In the genomic region with DNA sequence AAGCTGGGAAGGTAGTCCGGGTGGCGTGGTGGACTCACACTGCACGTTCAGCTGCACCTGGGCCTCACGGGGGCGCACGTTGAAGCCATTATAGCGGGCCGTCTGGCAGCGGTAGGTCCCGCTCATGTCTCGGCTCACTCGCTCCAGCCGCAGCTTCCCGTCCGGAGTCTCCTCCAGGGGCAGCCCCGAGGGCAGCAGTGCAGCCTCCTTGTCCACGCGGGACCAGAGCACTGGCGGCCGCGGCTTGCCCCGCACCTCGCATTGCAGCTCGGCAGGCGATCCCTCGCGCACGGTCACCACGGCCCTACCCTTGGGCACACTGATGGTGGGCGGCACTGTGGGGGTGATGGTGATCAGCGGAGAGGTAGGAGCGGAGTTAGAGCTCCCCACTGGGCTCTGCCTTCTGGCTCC, we compare ENCODE assay signal across 13 cellular contexts. TPM values are rescaled to one million over a fixed set of nuclear protein-coding genes. Genes with fewer than 3 reads are reported as not detected.
DNase-seq lines count a peak whose midpoint lies in the region; ATAC-seq, FAIRE-seq and TF ChIP-seq lines count a peak whose summit lies in the region.
"Had no signal": no experiment of that assay in that cellular context is flagged by ENCODE, and none has a peak within 500 bp of the region (broad histone marks: within the 10 kb centered on the region; RNA-seq: fewer than 3 reads in every experiment).

No MANE protein-coding gene starts in this region.

- H3K23me2 ChIP-seq in H9 (ENCODE audit: insufficient read length, low read depth, low read length, poor library complexity, severe bottlenecking) (no peaks in the 10 kb centered on the region), H1 (ENCODE audit: low read depth, low read length) (peaks cover 9% of the 10 kb centered on the region; the same call in 1 of the 2 replicates)

- peak; percentile 88 for DNase-seq in H9
- DNase-seq in H1 (ENCODE audit: low read depth in 1 of 2, low spot score in 2 of 2): peak; percentile 29 to 87
- no peak for DNase-seq in kidney epithelial cell (ENCODE audit: low read depth)
- DNase-seq in progenitor cell of endocrine pancreas (ENCODE audit: low spot score, unreplicated experiment): peak; percentile 44
- DNase-seq in natural killer cell treated with Interleukin-12 subunit alpha and Interleukin-12 subunit beta and Interleukin-15 and Interleukin-18, amount 100 ng/mL, for 72 hours (ENCODE audit: low spot score): no peak
- no peak for DNase-seq in naive thymus-derived CD8-positive, alpha-beta T cell
- DNase-seq in H54 (ENCODE audit: insufficient read length, low spot score): no peak
- DNase-seq: activated CD4-positive, alpha-beta T cell treated with anti-CD3 and anti-CD28 coated beads for 1 hour; aorta; CD4-positive, CD25-positive, alpha-beta regulatory T cell; NCI-H2171 treated with DMSO at 0.1 percent for 48 hours; SW 1271 had no signal

- H3K4me3 ChIP-seq in H1 (ENCODE audit: extremely low read depth in 1 of 4, insufficient read depth in 2 of 4, low read depth in 3 of 4, low read length in 4 of 4) (peak overlapping the region; percentile 23 to 54 (median 30)), kidney epithelial cell (ENCODE audit: low read depth, low read length) (no peak overlapping the region)

- no peak overlapping the region for H2AK5ac ChIP-seq in H9 (ENCODE audit: insufficient read length, low read length)
- no peak overlapping the region for H2AK5ac ChIP-seq in H1 (ENCODE audit: low read depth, low read length)

- H3K23ac ChIP-seq in H9 (ENCODE audit: insufficient read length, low read depth, low read length) (no peak overlapping the region), H1 (ENCODE audit: insufficient read length) (no peak overlapping the region)

- H2BK15ac ChIP-seq in H9 (ENCODE audit: low read depth, low read length) (no peak overlapping the region), H1 (ENCODE audit: low read length) (peak overlapping the region; percentile 92; the same call in 1 of the 2 replicates)

- no peaks in the 10 kb centered on the region for H4K20me1 ChIP-seq in H9 (ENCODE audit: control insufficient read depth, insufficient read depth, insufficient read length)
- no peaks in the 10 kb centered on the region for H4K20me1 ChIP-seq in H1 (replicated peaks in 1 of 2; ENCODE audit: control insufficient read depth in 1 of 2, insufficient read depth in 2 of 2, low read length in 2 of 2)

- H3K4ac ChIP-seq in H9 (ENCODE audit: low read depth, low read length) (no peak overlapping the region), H1 (replicated peaks; ENCODE audit: insufficient read length, low read depth, low read length) (no peak overlapping the region)

- TF ChIP-seq POLR2A in H1 (IDR thresholded peaks at IDR 0.05; ENCODE audit: control extremely low read depth in 1 of 2, low read depth in 2 of 2, low read length in 2 of 2): no peak
- no peak for TF ChIP-seq POLR2A in H54 (IDR thresholded peaks at IDR 0.05; ENCODE audit: low read depth, low read length)

- H2BK12ac ChIP-seq in H9 (ENCODE audit: insufficient read length, low read depth, low read length): no peak overlapping the region
- H2BK12ac ChIP-seq in H1 (ENCODE audit: low read depth, low read length): no peak overlapping the region; the same call in 1 of the 2 replicates

- H3K9me3 ChIP-seq in H9 (ENCODE audit: control insufficient read depth, low read depth, low read length): no peaks in the 10 kb centered on the region
- peaks cover 0 to 9% of the 10 kb centered on the region in 2 experiments; a peak in 1 of 4 replicates for H3K9me3 ChIP-seq in H1 (ENCODE audit: insufficient read depth in 2 of 2, low read depth in 1 of 2, low read length in 1 of 2)

- FAIRE-seq in H1 (lab: Jason Lieb, UNC): peak; percentile 7
- FAIRE-seq in H54 (lab: Jason Lieb, UNC): no peak
- FAIRE-seq: G401.6 had no signal

- H2AFZ ChIP-seq in H9 (ENCODE audit: low read length): no peak overlapping the region
- peak overlapping the region; percentile 71; the same call in 1 of the 2 replicates for H2AFZ ChIP-seq in H1 (ENCODE audit: low read length)

- ATAC-seq in natural killer cell treated with Interleukin-12 subunit alpha and Interleukin-12 subunit beta and Interleukin-15 and Interleukin-18, amount 100 ng/mL, for 72 hours: no peak
- no peak for ATAC-seq in naive thymus-derived CD8-positive, alpha-beta T cell

- H3K27me3 Mint-ChIP-seq in H9 (ENCODE audit: low read depth) (peaks cover 81% of the 10 kb centered on the region), progenitor cell of endocrine pancreas (peaks cover 77% of the 10 kb centered on the region)
- peaks cover 12 to 30% of the 10 kb centered on the region in 2 donors for H3K27me3 Mint-ChIP-seq in natural killer cell treated with Interleukin-12 subunit alpha and Interleukin-12 subunit beta and Interleukin-15 and Interleukin-18, amount 100 ng/mL, for 72 hours
- peaks cover 0 to 49% (median 18%) of the 10 kb centered on the region in 5 donors for H3K27me3 Mint-ChIP-seq in naive thymus-derived CD8-positive, alpha-beta T cell

- H3K56ac ChIP-seq in H9 (ENCODE audit: insufficient read length, low read depth, low read length) (no peak overlapping the region), H1 (replicated peaks; ENCODE audit: insufficient read length, low read depth, low read length) (no peak overlapping the region)

- H3K4me3 Mint-ChIP-seq in H9 (peak overlapping the region; percentile 36 to 73), progenitor cell of endocrine pancreas (ENCODE audit: low read depth) (no peak overlapping the region)
- H3K4me3 Mint-ChIP-seq in natural killer cell treated with Interleukin-12 subunit alpha and Interleukin-12 subunit beta and Interleukin-15 and Interleukin-18, amount 100 ng/mL, for 72 hours: no peak overlapping the region
- peak overlapping the region in 2 of 10 donors; percentile 58 to 59 for H3K4me3 Mint-ChIP-seq in naive thymus-derived CD8-positive, alpha-beta T cell

- no peak overlapping the region for H4K5ac ChIP-seq in H9 (ENCODE audit: insufficient read length, low read depth, low read length)
- H4K5ac ChIP-seq in H1 (ENCODE audit: insufficient read length, low read depth, low read length): no peak overlapping the region

- no peak overlapping the region for H2BK5ac ChIP-seq in H9 (ENCODE audit: insufficient read length, low read length)
- no peak overlapping the region for H2BK5ac ChIP-seq in H1 (ENCODE audit: low read depth, low read length)

- H3K27ac ChIP-seq in H9 (ENCODE audit: insufficient read length, low read depth, low read length) (no peak overlapping the region), H1 (ENCODE audit: low read depth, low read length) (no peak overlapping the region)

- H3K9me3 Mint-ChIP-seq in H9 (peaks cover 3 to 6% of the 10 kb centered on the region in 2 experiments; a peak in 3 of 5 replicates), progenitor cell of endocrine pancreas (ENCODE audit: low read depth) (peaks cover 3% of the 10 kb centered on the region)
- no peaks in the 10 kb centered on the region for H3K9me3 Mint-ChIP-seq in natural killer cell treated with Interleukin-12 subunit alpha and Interleukin-12 subunit beta and Interleukin-15 and Interleukin-18, amount 100 ng/mL, for 72 hours
- peaks cover 0 to 13% (median 2%) of the 10 kb centered on the region in 9 donors for H3K9me3 Mint-ChIP-seq in naive thymus-derived CD8-positive, alpha-beta T cell

- H3K27ac Mint-ChIP-seq in H9 (no peak overlapping the region), progenitor cell of endocrine pancreas (peak overlapping the region; percentile 62)
- H3K27ac Mint-ChIP-seq in natural killer cell treated with Interleukin-12 subunit alpha and Interleukin-12 subunit beta and Interleukin-15 and Interleukin-18, amount 100 ng/mL, for 72 hours: no peak overlapping the region
- H3K27ac Mint-ChIP-seq in naive thymus-derived CD8-positive, alpha-beta T cell: no peak overlapping the region

- no peak overlapping the region for H3K18ac ChIP-seq in H9 (ENCODE audit: insufficient read length, low read depth, low read length)
- H3K18ac ChIP-seq in H1 (ENCODE audit: extremely low read depth, low read length): peak overlapping the region; percentile 68

- H3K4me1 ChIP-seq in H9 (ENCODE audit: insufficient read depth, low read length): no peaks in the 10 kb centered on the region
- peaks cover 0 to 10% (median 6%) of the 10 kb centered on the region in 4 experiments; a peak in 4 of 7 replicates for H3K4me1 ChIP-seq in H1 (replicated peaks in 1 of 4; ENCODE audit: control insufficient read depth in 3 of 4, insufficient read depth in 4 of 4, low read length in 3 of 4)

- H3K36me3 ChIP-seq in H1 (ENCODE audit: control insufficient read depth in 2 of 4, insufficient read depth in 4 of 4, low read length in 3 of 4) (no peaks in the 10 kb centered on the region), kidney epithelial cell (ENCODE audit: control insufficient read depth, insufficient read depth, low read length) (no peaks in the 10 kb centered on the region)

- H4K8ac ChIP-seq in H9 (replicated peaks; ENCODE audit: insufficient read length, low read depth, low read length): no peak overlapping the region
- H4K8ac ChIP-seq in H1 (ENCODE audit: extremely low read depth, insufficient read depth, low read length): peak overlapping the region; percentile 41; the same call in 1 of the 2 replicates

- CTCF ChIA-PET in H1 (lab: Charles Lee; ENCODE audit: partially characterized antibody): interaction anchor here (0.7 to 7.9 kb wide), 36 partner anchors 8 to 168 kb away, joined by 3 to 126 read pairs (median 5); no protein-coding TSS in a partner anchor

- H3K14ac ChIP-seq in H9 (ENCODE audit: insufficient read depth, low read length) (no peak overlapping the region), H1 (ENCODE audit: insufficient read length) (no peak overlapping the region)

- TF ChIP-seq EP300 in H1 (IDR thresholded peaks at IDR 0.05; ENCODE audit: borderline replicate concordance in 1 of 2, low read depth in 2 of 2, low read length in 2 of 2): no peak

- peaks cover 4 to 21% of the 10 kb centered on the region in 2 experiments for H3K4me1 Mint-ChIP-seq in H9
- peaks cover 1% of the 10 kb centered on the region for H3K4me1 Mint-ChIP-seq in progenitor cell of endocrine pancreas (ENCODE audit: low read depth)
- peaks cover 0 to 16% of the 10 kb centered on the region in 2 donors for H3K4me1 Mint-ChIP-seq in natural killer cell treated with Interleukin-12 subunit alpha and Interleukin-12 subunit beta and Interleukin-15 and Interleukin-18, amount 100 ng/mL, for 72 hours (ENCODE audit: low read depth in 2 of 2)
- peaks cover 8 to 19% (median 16%) of the 10 kb centered on the region in 4 donors for H3K4me1 Mint-ChIP-seq in naive thymus-derived CD8-positive, alpha-beta T cell

- TF ChIP-seq CTCF in H9 (conservative IDR thresholded peaks at IDR 0.05) (peak; percentile 73), H1 (IDR thresholded peaks at IDR 0.05; ENCODE audit: control extremely low read depth in 1 of 3, insufficient read depth in 1 of 3, low read depth in 1 of 3, low read length in 3 of 3) (peak in 2 of 3 experiments; percentile 59 to 79; a peak in 2 of 4 replicates), kidney epithelial cell (IDR thresholded peaks at IDR 0.05; ENCODE audit: insufficient read depth, low read length, poor library complexity, severe bottlenecking) (peak; percentile 54), progenitor cell of endocrine pancreas (IDR thresholded peaks at IDR 0.05; ENCODE audit: unreplicated experiment) (peak; percentile 62)

- no peak overlapping the region for H2BK20ac ChIP-seq in H9 (ENCODE audit: low read depth, low read length, poor library complexity, severe bottlenecking)
- no peak overlapping the region for H2BK20ac ChIP-seq in H1 (ENCODE audit: low read length)

- H3K79me1 ChIP-seq in H9 (ENCODE audit: insufficient read depth, low read depth, low read length, poor library complexity, severe bottlenecking) (no peaks in the 10 kb centered on the region), H1 (ENCODE audit: low read depth, low read length) (no peaks in the 10 kb centered on the region)

- H4K91ac ChIP-seq in H9 (ENCODE audit: insufficient read length, low read depth, low read length): no peak overlapping the region
- peak overlapping the region; percentile 22 for H4K91ac ChIP-seq in H1 (replicated peaks; ENCODE audit: insufficient read length, low read length)

- H3T11ph ChIP-seq in H9 (ENCODE audit: low read length): no peak overlapping the region

- POLR2A ChIA-PET in H1 (lab: Charles Lee; ENCODE audit: partially characterized antibody): interaction anchor here (0.6 to 1.3 kb wide), 5 partner anchors 15 to 211 kb away, joined by 3 to 5 read pairs (median 3); no protein-coding TSS in a partner anchor
- POLR2A ChIA-PET in naive thymus-derived CD8-positive, alpha-beta T cell (lab: Charles Lee): no interaction called here

- WGBS in H9 (ENCODE audit: extremely low coverage, insufficient read length, low lambda C conversion rate): no CpG with 5 or more reads among the region's 32 CpGs
- 6% methylated on average over 32 of the region's 32 CpGs; no CpG with 5 or more reads in 1 of the 2 experiments for WGBS in H1 (ENCODE audit: extremely low coverage in 1 of 2, insufficient coverage in 1 of 2, insufficient read length in 1 of 2, insufficient replicate concordance in 2 of 2, low coverage in 1 of 2, low lambda C conversion rate in 2 of 2, missing lambda C conversion rate in 1 of 2), 2 experiments

- TF ChIP-seq RAD21 in H1 (IDR thresholded peaks at IDR 0.05 in 1 of 2, conservative IDR thresholded peaks at IDR 0.05 in 1 of 2; ENCODE audit: low read depth in 2 of 2, low read length in 2 of 2): peak; percentile 45 to 59

- peak overlapping the region; percentile 17 for H3K4me2 ChIP-seq in H9 (ENCODE audit: insufficient read depth, insufficient read length, low read length)
- peak overlapping the region; percentile 37 to 76 for H3K4me2 ChIP-seq in H1 (ENCODE audit: insufficient read depth in 1 of 2, low read depth in 2 of 2, low read length in 2 of 2)

- no peak overlapping the region for H2BK120ac ChIP-seq in H9 (ENCODE audit: low read depth, low read length, poor library complexity, severe bottlenecking)
- no peak overlapping the region for H2BK120ac ChIP-seq in H1 (replicated peaks; ENCODE audit: low read depth, low read length)

- H3K79me2 ChIP-seq in H9 (ENCODE audit: insufficient read depth, low read length): no peaks in the 10 kb centered on the region
- no peaks in the 10 kb centered on the region for H3K79me2 ChIP-seq in H1 (ENCODE audit: control insufficient read depth in 1 of 2, insufficient read depth in 2 of 2, low read length in 2 of 2)

- H3K36me3 Mint-ChIP-seq in H9 (ENCODE audit: insufficient read depth in 1 of 3, low read depth in 3 of 3) (no peaks in the 10 kb centered on the region), progenitor cell of endocrine pancreas (ENCODE audit: insufficient read depth) (no peaks in the 10 kb centered on the region)
- H3K36me3 Mint-ChIP-seq in natural killer cell treated with Interleukin-12 subunit alpha and Interleukin-12 subunit beta and Interleukin-15 and Interleukin-18, amount 100 ng/mL, for 72 hours: peaks cover 5% of the 10 kb centered on the region
- H3K36me3 Mint-ChIP-seq in naive thymus-derived CD8-positive, alpha-beta T cell: peaks cover 0 to 14% (median 2%) of the 10 kb centered on the region in 3 donors

- H3K27me3 ChIP-seq in H9 (ENCODE audit: insufficient read depth, low read length) (no peaks in the 10 kb centered on the region; the same call in 1 of the 2 replicates), H1 (replicated peaks in 1 of 4; ENCODE audit: control insufficient read depth in 3 of 4, extremely low read depth in 1 of 4, insufficient read depth in 3 of 4, low read length in 3 of 4) (peaks cover 3 to 27% (median 19%) of the 10 kb centered on the region in 4 experiments), kidney epithelial cell (ENCODE audit: control insufficient read depth, insufficient read depth, low read length) (peaks cover 19% of the 10 kb centered on the region)

- H3K9ac ChIP-seq in H9 (ENCODE audit: extremely low read depth, insufficient read length, low read length) (no peak overlapping the region), H1 (replicated peaks in 1 of 4; ENCODE audit: extremely low read depth in 1 of 4, low read depth in 3 of 4, low read length in 3 of 4) (no peak overlapping the region)

RNA-seq across cellular contexts. Expression of a gene that starts 47.6 kb away (rescaled TPM):
- total RNA-seq in H9 (2021) (0.15 and 0.28 TPM in 2 replicates), kidney epithelial cell (0.25 and 0.41 TPM in 2 replicates), progenitor cell of endocrine pancreas (0.55 and 2.0 TPM in 2 replicates)
- 0.61 and 0.74 TPM in 2 replicates for total RNA-seq in H1 (2021; fragmentation: NEBNext Ultra II Directional; extraction: Animal tissue kit (Norgen Biotek cat#: 25700))
- 0.74 and 2.3 TPM in 2 replicates for polyA plus RNA-seq in H1 (2011; rRNA removed)
- 1.1 TPM for polyA plus RNA-seq in H1 (2011; cell fraction: cytosol; rRNA removed)
- polyA plus RNA-seq in H1 (2011; cell fraction: nucleus; rRNA removed): 2.0 TPM
- 0.32 to 1.9 TPM (median 0.65 TPM) in 4 replicates for polyA plus RNA-seq in H1 (2012, experiment 1 of 2)
- 1.4 TPM for polyA plus RNA-seq in H1 (2012, experiment 2 of 2)
- 0.49 TPM for polyA plus RNA-seq in H1 (2013, experiment 1 of 2)
- polyA plus RNA-seq in H1 (2013, experiment 2 of 2): 0.53 TPM
- 1.1 and 1.3 TPM in 2 replicates for polyA minus RNA-seq in H1 (2011; rRNA and poly(A)+ RNA removed)
- not detected for polyA minus RNA-seq in H1 (2011; cell fraction: cytosol; rRNA and poly(A)+ RNA removed)
- polyA minus RNA-seq in H1 (2011; cell fraction: nucleus; rRNA and poly(A)+ RNA removed): 1.4 TPM
- total RNA-seq in natural killer cell treated with Interleukin-12 subunit alpha and Interleukin-12 subunit beta and Interleukin-15 and Interleukin-18, amount 100 ng/mL, for 72 hours: 1 to 10 TPM in 1 of 2 donors, under 1 TPM in 1; 0.56 to 5.2 TPM
- total RNA-seq in naive thymus-derived CD8-positive, alpha-beta T cell: 1 to 10 TPM; 6.3 to 9.8 TPM
- polyA plus RNA-seq in naive thymus-derived CD8-positive, alpha-beta T cell: 1 to 10 TPM in 1 of 3 donors, under 1 TPM in 2; 0.43 to 1.3 (median 0.46) TPM

Comparison
In these comparisons a context has a peak if more than half of its experiments do, and no peak if none do; other contexts are left out.
1. DNase-seq: peak in H9 (single experiment), H1 (2 of 2) and progenitor cell of endocrine pancreas (single experiment); none in kidney epithelial cell (single experiment), natural killer cell treated with Interleukin-12 subunit alpha and Interleukin-12 subunit beta and Interleukin-15 and Interleukin-18, amount 100 ng/mL, for 72 hours (single experiment), naive thymus-derived CD8-positive, alpha-beta T cell (0 of 10) and H54 (single experiment).
2. H3K4me3 Mint-ChIP-seq: peak in H9 (2 of 2); none in progenitor cell of endocrine pancreas (single experiment) and natural killer cell treated with Interleukin-12 subunit alpha and Interleukin-12 subunit beta and Interleukin-15 and Interleukin-18, amount 100 ng/mL, for 72 hours (single experiment).
3. Peak in every context shown above with its lines, with median percentiles within 50 percentile points of each other: CTCF ChIP-seq.